ENCODE assay signal across 8 cellular contexts in genomic region chr1:155609515-155610256, GRCh38. TPM values are rescaled to one million over a fixed set of nuclear protein-coding genes. Genes with fewer than 3 reads are reported as not detected.
A peak's percentile ranks its signal among the peaks of the same experiment; 100 is the strongest.
DNase-seq lines count a peak whose midpoint lies in the region; ATAC-seq and TF ChIP-seq lines count a peak whose summit lies in the region.

Gene MSTO1, plus strand, starts transcription at chr1:155610218. Its CDS starts 31 bp downstream, at chr1:155610249.

- intact Hi-C loops in activated CD4-positive, alpha-beta memory T cell treated with anti-CD3 and anti-CD28 coated beads for 36 hours (cut with micrococcal nuclease), result no loop called here
- intact Hi-C loops in dorsolateral prefrontal cortex (cut with DNase I) (no loop called here), right lobe of liver (cut with DNase I) (no loop called here)

- no peaks in the 10 kb centered on the region for H3K4me1 ChIP-seq in right lobe of liver

- H3K27ac ChIP-seq in dorsolateral prefrontal cortex (peak within 1 kb of the TSS in 53 of 59 donors; percentile 12 to 88 (median 74)), right lobe of liver (peak within 1 kb of the TSS in 2 of 3 donors; percentile 10 to 62)

- POLR2A ChIA-PET in activated CD4-positive, alpha-beta memory T cell treated with anti-CD3 and anti-CD28 coated beads for 36 hours (lab: Charles Lee), result interaction anchor here (0.7 kb wide), 1 partner anchor 359 kb away, joined by 4 read pairs; no protein-coding TSS in a partner anchor

- no peaks in the 10 kb centered on the region for H3K9me3 ChIP-seq in right lobe of liver

- 8% methylated on average over 36 of the region's 47 CpGs for WGBS in right lobe of liver (ENCODE audit: insufficient coverage, low coverage, low lambda C conversion rate, missing lambda C conversion rate)

- H3K9me3 Mint-ChIP-seq in activated CD4-positive, alpha-beta memory T cell treated with anti-CD3 and anti-CD28 coated beads for 36 hours, result no peaks in the 10 kb centered on the region

- H3K4me3 ChIP-seq in dorsolateral prefrontal cortex (peak within 1 kb of the TSS; percentile 39 to 95 (median 75)), right lobe of liver (peak within 1 kb of the TSS; percentile 53 to 74 (median 62))

- peak within 1 kb of the TSS; percentile 95 for H3K4me3 Mint-ChIP-seq in activated CD4-positive, alpha-beta memory T cell treated with anti-CD3 and anti-CD28 coated beads for 36 hours

- peaks cover 10% of the 10 kb centered on the region for H3K36me3 Mint-ChIP-seq in activated CD4-positive, alpha-beta memory T cell treated with anti-CD3 and anti-CD28 coated beads for 36 hours

- peak within 1 kb of the TSS; percentile 86 for H3K27ac Mint-ChIP-seq in activated CD4-positive, alpha-beta memory T cell treated with anti-CD3 and anti-CD28 coated beads for 36 hours

- TF ChIP-seq CTCF in dorsolateral prefrontal cortex (IDR thresholded peaks at IDR 0.05 in 54 of 56, conservative IDR thresholded peaks at IDR 0.05 in 2 of 56; ENCODE audit: low read depth in 1 of 56, partially characterized antibody in 56 of 56) (peak in 8 of 56 donors; percentile 14 to 36 (median 25)), right lobe of liver (IDR thresholded peaks at IDR 0.05) (no peak)

- H3K36me3 ChIP-seq in right lobe of liver, result peaks cover 0 to 7% (median 3%) of the 10 kb centered on the region in 4 donors

- peaks cover 5% of the 10 kb centered on the region for H3K4me1 Mint-ChIP-seq in activated CD4-positive, alpha-beta memory T cell treated with anti-CD3 and anti-CD28 coated beads for 36 hours (ENCODE audit: low read depth)

- CTCF ChIA-PET in activated CD4-positive, alpha-beta memory T cell treated with anti-CD3 and anti-CD28 coated beads for 36 hours (lab: Charles Lee), result interaction anchor here (1.0 kb wide), 1 partner anchor 286 kb away, joined by 4 read pairs; no protein-coding TSS in a partner anchor

- ATAC-seq in GM19438 (IDR thresholded peaks at IDR 0.05; ENCODE audit: low read depth, unreplicated experiment) (peak; percentile 90), HG03575 (IDR thresholded peaks at IDR 0.05; ENCODE audit: extremely low read depth, insufficient number of reproducible peaks, low FRiP score, unreplicated experiment) (peak; percentile 53), right lobe of liver (peak; percentile 97 to 99 (median 98))

- DNase-seq in CD1c-positive myeloid dendritic cell (ENCODE audit: extremely low spot score) (peak; percentile 98), NCI-H82 treated with DMSO at 0.1 percent for 48 hours (lab: John Stamatoyannopoulos, UW; ENCODE audit: unreplicated experiment) (peak; percentile 94), dorsolateral prefrontal cortex (peak; percentile 92 to 99 (median 97)), right lobe of liver (peak; percentile 95 to 97 (median 96))
- DNase-seq in activated CD4-positive, alpha-beta memory T cell treated with anti-CD3 and anti-CD28 coated beads for 36 hours, result peak; percentile 99
- DNase-seq in stimulated activated CD4-positive, alpha-beta T cell treated with anti-CD3 and anti-CD28 coated beads, Interleukin-4, amount 100 ng/mL, for 4 hours, result peak; percentile 98

- H3K27me3 Mint-ChIP-seq in activated CD4-positive, alpha-beta memory T cell treated with anti-CD3 and anti-CD28 coated beads for 36 hours, result no peaks in the 10 kb centered on the region

- peak; percentile 59 for TF ChIP-seq POLR2A in right lobe of liver (IDR thresholded peaks at IDR 0.05)

- no peaks in the 10 kb centered on the region for H3K27me3 ChIP-seq in dorsolateral prefrontal cortex
- H3K27me3 ChIP-seq in right lobe of liver, result no peaks in the 10 kb centered on the region

RNA-seq across cellular contexts. Expression of gene MSTO1, which starts in this region (rescaled TPM):
- total RNA-seq in activated CD4-positive, alpha-beta memory T cell treated with anti-CD3 and anti-CD28 coated beads for 36 hours, result 10 to 100 TPM; 59.6 to 63.4 TPM
- total RNA-seq in dorsolateral prefrontal cortex, result 10 to 100 TPM; 23.5 to 81.8 (median 48.0) TPM
- 10 to 100 TPM in 5 of 6 experiments, 1 to 10 TPM in 1; 9.5 to 22.0 (median 16.7) TPM for total RNA-seq in right lobe of liver

Comparison
In these comparisons a context has a peak if more than half of its experiments do, and no peak if none do; other contexts are left out.
1. Peak in every context shown above with its lines: DNase-seq, ATAC-seq, H3K4me3 ChIP-seq and H3K27ac ChIP-seq.